In the genomic region with DNA sequence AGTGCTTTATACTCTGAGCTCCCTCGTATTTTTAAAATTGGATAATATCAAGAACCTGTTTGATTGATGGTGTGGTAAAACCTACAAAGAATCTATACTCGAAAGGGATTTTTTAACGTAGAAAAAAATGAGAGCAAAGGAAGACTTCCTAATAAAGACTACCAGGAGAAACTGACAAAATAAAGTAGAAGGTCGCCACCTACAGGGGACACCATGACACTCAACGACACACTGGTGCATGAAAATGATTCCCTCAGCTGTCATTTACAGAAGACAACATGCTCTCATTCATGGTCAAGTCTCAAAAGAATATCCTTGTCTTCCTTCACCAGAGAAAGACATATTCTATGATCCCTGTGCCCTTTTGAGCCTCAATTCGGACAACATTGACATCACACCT, we compare ENCODE assay signal across 9 cellular contexts. TPM values are rescaled to one million over a fixed set of nuclear protein-coding genes. Genes with fewer than 3 reads are reported as not detected.
A peak's percentile ranks its signal among the peaks of the same experiment; 100 is the strongest.
DNase-seq lines count a peak whose midpoint lies in the region; ATAC-seq and TF ChIP-seq lines count a peak whose summit lies in the region.
"Had no signal": no experiment of that assay in that cellular context is flagged by ENCODE, and none has a peak within 500 bp of the region (broad histone marks: within the 10 kb centered on the region; RNA-seq: fewer than 3 reads in every experiment).

No MANE protein-coding gene starts in this region.

- no peak overlapping the region for H3K27ac ChIP-seq in colonic mucosa
- H3K27ac ChIP-seq: BLaER1 had no signal

- no peaks in the 10 kb centered on the region for H3K9me3 ChIP-seq in colonic mucosa
- H3K9me3 ChIP-seq: BLaER1 had no signal

- DNase-seq in NCI-H2029 treated with DMSO at 0.1 percent for 48 hours (lab: John Stamatoyannopoulos, UW) (peak; percentile 3), NCI-H2029 (lab: John Stamatoyannopoulos, UW) (no peak), T-helper 1 cell (peak in 4 of 5 donors; percentile 15 to 53 (median 26)), colonic mucosa (peak; percentile 80), medulla oblongata (ENCODE audit: extremely low spot score) (peak; percentile 74), islet precursor cell (no peak)

- no peaks in the 10 kb centered on the region for H3K27me3 ChIP-seq in colonic mucosa
- H3K27me3 ChIP-seq: BLaER1 had no signal

- ATAC-seq in HG03039 (IDR thresholded peaks at IDR 0.05; ENCODE audit: unreplicated experiment) = no peak

- no peak overlapping the region for H3K4me3 ChIP-seq in colonic mucosa
- H3K4me3 ChIP-seq: BLaER1 had no signal

- no peak overlapping the region for H3K9ac ChIP-seq in colonic mucosa (ENCODE audit: low read depth in 2 of 2, low read length in 2 of 2)
- H3K9ac ChIP-seq: BLaER1 had no signal

- H3K36me3 ChIP-seq in colonic mucosa = no peaks in the 10 kb centered on the region
- H3K36me3 ChIP-seq: BLaER1 had no signal

- intact Hi-C loops in colonic mucosa (cut with DNase I) = loop anchor here (2.0 kb wide), 1 partner anchor 81 kb away; no protein-coding TSS in a partner anchor

- peaks cover 16% of the 10 kb centered on the region for H3K4me1 ChIP-seq in colonic mucosa
- H3K4me1 ChIP-seq: BLaER1 had no signal

- TF ChIP-seq CTCF in LNCAP (IDR thresholded peaks at IDR 0.05) (peak; percentile 60), colonic mucosa (IDR thresholded peaks at IDR 0.05) (peak; percentile 67)

RNA-seq across cellular contexts. Expression of a gene that starts 10.1 kb away (rescaled TPM):
- 10 to 100 TPM; 82.8 to 94.8 TPM for total RNA-seq in colonic mucosa

Comparison
In these comparisons a context has a peak if more than half of its experiments do, and no peak if none do; other contexts are left out.
1. DNase-seq: peak in NCI-H2029 treated with DMSO at 0.1 percent for 48 hours (single experiment), T-helper 1 cell (4 of 5), colonic mucosa (single experiment) and medulla oblongata (single experiment); none in NCI-H2029 (single experiment) and islet precursor cell (single experiment).